Comparison of ENCODE assay signal across 8 cellular contexts in genomic region chr2:9655441-9656269, GRCh38. TPM values are rescaled to one million over a fixed set of nuclear protein-coding genes. Genes with fewer than 3 reads are reported as not detected.
DNase-seq lines count a peak whose midpoint lies in the region; ATAC-seq, FAIRE-seq and TF ChIP-seq lines count a peak whose summit lies in the region.

No MANE protein-coding gene starts in this region.

- no peaks in the 10 kb centered on the region for H3K36me3 Mint-ChIP-seq in activated CD4-positive, alpha-beta T cell treated with anti-CD3 and anti-CD28 coated beads for 36 hours (ENCODE audit: low read depth)

- H3K9me1 ChIP-seq in keratinocyte (ENCODE audit: control insufficient read depth, extremely low read depth, insufficient read depth, low read length), result no peaks in the 10 kb centered on the region

- no peak for TF ChIP-seq EP300 in transverse colon (IDR thresholded peaks at IDR 0.05; ENCODE audit: low read depth)

- H3K27me3 Mint-ChIP-seq in activated CD4-positive, alpha-beta T cell treated with anti-CD3 and anti-CD28 coated beads for 36 hours, result peaks cover 10% of the 10 kb centered on the region

- H3K4me2 ChIP-seq in GM23248 (ENCODE audit: unreplicated experiment) (peak overlapping the region; percentile 83), keratinocyte (ENCODE audit: control insufficient read depth, extremely low read depth, insufficient read depth, low read depth, low read length) (peak overlapping the region; percentile 43)

- CTCF ChIA-PET in AG04450 (lab: Charles Lee), result no interaction called here
- CTCF ChIA-PET in activated CD4-positive, alpha-beta T cell treated with anti-CD3 and anti-CD28 coated beads for 36 hours (lab: Charles Lee), result interaction anchor here (0.8 to 1.0 kb wide), 4 partner anchors 26 to 99 kb away, joined by 3 to 6 read pairs (median 4); no protein-coding TSS in a partner anchor

- H3K79me2 ChIP-seq in GM23248 (ENCODE audit: insufficient read depth) (no peaks in the 10 kb centered on the region), keratinocyte (ENCODE audit: control insufficient read depth, insufficient read depth, low read length) (no peaks in the 10 kb centered on the region)

- H3K27ac ChIP-seq in AG04450 (ENCODE audit: low read depth, low read length) (peak overlapping the region; percentile 96), GM23248 (peak overlapping the region; percentile 100), keratinocyte (ENCODE audit: control insufficient read depth, insufficient read depth, low read length) (peak overlapping the region; percentile 85), transverse colon (no peak overlapping the region)

- peak overlapping the region; percentile 26 for H3K4me3 Mint-ChIP-seq in activated CD4-positive, alpha-beta T cell treated with anti-CD3 and anti-CD28 coated beads for 36 hours

- DNase-seq in AG04450 (ENCODE audit: low read depth, low spot score) (peak; percentile 75), GM23248 (peak; percentile 96), keratinocyte (ENCODE audit: low read depth, low spot score) (no peak), pons (ENCODE audit: low spot score) (no peak), transverse colon (no peak)
- peak; percentile 86 for DNase-seq in activated CD4-positive, alpha-beta T cell treated with anti-CD3 and anti-CD28 coated beads for 36 hours
- no peak for DNase-seq in central memory CD4-positive, alpha-beta T cell

- ATAC-seq in activated CD4-positive, alpha-beta T cell treated with anti-CD3 and anti-CD28 coated beads for 36 hours, result peak; percentile 73
- ATAC-seq in GM18907 (IDR thresholded peaks at IDR 0.05; ENCODE audit: unreplicated experiment), result no peak

- TF ChIP-seq POLR2A in transverse colon (IDR thresholded peaks at IDR 0.05), result no peak

- H3K9me3 ChIP-seq in AG04450 (ENCODE audit: control insufficient read depth, insufficient read depth, low read length), result no peaks in the 10 kb centered on the region
- H3K9me3 ChIP-seq in GM23248 (ENCODE audit: low read depth), result no peaks in the 10 kb centered on the region
- H3K9me3 ChIP-seq in keratinocyte (ENCODE audit: control insufficient read depth, low read depth, low read length), result no peaks in the 10 kb centered on the region
- H3K9me3 ChIP-seq in transverse colon, result no peaks in the 10 kb centered on the region

- TF ChIP-seq CTCF in AG04450 (IDR thresholded peaks at IDR 0.05; ENCODE audit: low read depth, low read length), result no peak
- TF ChIP-seq CTCF in keratinocyte (optimal IDR thresholded peaks at IDR 0.05 in 1 of 3, IDR thresholded peaks at IDR 0.05 in 1 of 3, conservative IDR thresholded peaks at IDR 0.05 in 1 of 3; ENCODE audit: extremely low read depth in 1 of 3, insufficient read depth in 2 of 3, low read length in 3 of 3), result no peak
- no peak for TF ChIP-seq CTCF in transverse colon (IDR thresholded peaks at IDR 0.05)

- no peaks in the 10 kb centered on the region for H3K9me3 Mint-ChIP-seq in activated CD4-positive, alpha-beta T cell treated with anti-CD3 and anti-CD28 coated beads for 36 hours (ENCODE audit: low read depth)

- dilution Hi-C loops in keratinocyte (cut with MboI; ENCODE audit: extremely low pct_ligation_motif_present, low sequenced_read_pairs), result no loop called here

- H3K4me1 ChIP-seq in GM23248 (ENCODE audit: insufficient read depth) (peaks cover 39% of the 10 kb centered on the region), keratinocyte (ENCODE audit: control insufficient read depth, extremely low read depth, insufficient read depth, low read length) (peaks cover 35% of the 10 kb centered on the region), transverse colon (no peaks in the 10 kb centered on the region)

- peak overlapping the region; percentile 37; the same call in 1 of the 2 replicates for H2AFZ ChIP-seq in GM23248
- H2AFZ ChIP-seq in keratinocyte (ENCODE audit: control insufficient read depth, low read length), result no peak overlapping the region

- H3K4me3 ChIP-seq in AG04450 (ENCODE audit: low read depth, low read length) (peak overlapping the region; percentile 31), GM23248 (peak overlapping the region; percentile 61), keratinocyte (ENCODE audit: control insufficient read depth in 2 of 3, extremely low read depth in 1 of 3, insufficient read depth in 2 of 3, low read depth in 1 of 3, low read length in 3 of 3) (no peak overlapping the region), transverse colon (no peak overlapping the region)

- H3K27ac Mint-ChIP-seq in activated CD4-positive, alpha-beta T cell treated with anti-CD3 and anti-CD28 coated beads for 36 hours, result peak overlapping the region; percentile 89

- no peaks in the 10 kb centered on the region for H3K27me3 ChIP-seq in AG04450 (ENCODE audit: control insufficient read depth, insufficient read depth, low read length)
- H3K27me3 ChIP-seq in GM23248 (replicated peaks; ENCODE audit: insufficient read depth), result no peaks in the 10 kb centered on the region
- H3K27me3 ChIP-seq in keratinocyte (ENCODE audit: control insufficient read depth, extremely low read depth, insufficient read depth, low read length), result no peaks in the 10 kb centered on the region
- H3K27me3 ChIP-seq in transverse colon, result no peaks in the 10 kb centered on the region

- 33 to 45% methylated on average over 13 of the region's 13 CpGs for WGBS in GM23248 (ENCODE audit: low coverage in 1 of 2, low lambda C conversion rate in 2 of 2, missing lambda C conversion rate in 2 of 2), 2 experiments
- WGBS in transverse colon (ENCODE audit: low coverage in 1 of 2), 2 donors, result 59 to 82% methylated on average over 2 to 13 of the region's 13 CpGs

- H3K9ac ChIP-seq in GM23248 (peak overlapping the region; percentile 87), keratinocyte (ENCODE audit: control insufficient read depth, extremely low read depth, insufficient read depth, low read length) (peak overlapping the region; percentile 68)

- FAIRE-seq in keratinocyte (lab: Jason Lieb, UNC), result peak; percentile 86

- H3K36me3 ChIP-seq in GM23248 (ENCODE audit: low read depth), result no peaks in the 10 kb centered on the region
- no peaks in the 10 kb centered on the region for H3K36me3 ChIP-seq in keratinocyte (ENCODE audit: control insufficient read depth in 2 of 2, extremely low read depth in 1 of 2, insufficient read depth in 2 of 2, low read length in 2 of 2)
- H3K36me3 ChIP-seq in transverse colon, result no peaks in the 10 kb centered on the region

- H3K4me1 Mint-ChIP-seq in activated CD4-positive, alpha-beta T cell treated with anti-CD3 and anti-CD28 coated beads for 36 hours, result peaks cover 39% of the 10 kb centered on the region

- POLR2A ChIA-PET in AG04450 (lab: Yijun Ruan, JAX), result interaction anchor here (0.8 to 1.4 kb wide), 7 partner anchors 16 to 100 kb away, joined by 3 to 17 read pairs (median 5); partner anchors contain the start of genes ADAM17 and YWHAQ
- POLR2A ChIA-PET in activated CD4-positive, alpha-beta T cell treated with anti-CD3 and anti-CD28 coated beads for 36 hours (lab: Charles Lee), result interaction anchor here (0.6 to 1.7 kb wide), 13 partner anchors 14 to 117 kb away, joined by 3 to 10 read pairs (median 6); partner anchors contain the start of gene YWHAQ

- no peaks in the 10 kb centered on the region for H4K20me1 ChIP-seq in GM23248 (ENCODE audit: insufficient read depth)
- H4K20me1 ChIP-seq in keratinocyte (ENCODE audit: control insufficient read depth, extremely low read depth, insufficient read depth, low read length), result no peaks in the 10 kb centered on the region

- intact Hi-C loops in activated CD4-positive, alpha-beta T cell treated with anti-CD3 and anti-CD28 coated beads for 36 hours (cut with DNase I, micrococcal nuclease), result loop anchor here (1.0 to 2.0 kb wide), 13 partner anchors 13 to 127 kb away; partner anchors contain the start of gene ADAM17 (in 1 of the 2)
- intact Hi-C loops in transverse colon (cut with DNase I; ENCODE audit: low total_unique reads), result no loop called here

- H3K9me2 ChIP-seq in GM23248 (ENCODE audit: insufficient read depth), result no peaks in the 10 kb centered on the region

- H3F3A ChIP-seq in GM23248 (ENCODE audit: insufficient read depth), result peaks cover 24% of the 10 kb centered on the region

- in situ Hi-C loops in GM23248 (cut with MboI) (no loop called here), transverse colon (cut with MboI; ENCODE audit: low pct_ligation_motif_present in 1 of 4, low pct_unique_long_range_greater_than_20kb in 1 of 4, low sequenced_read_pairs in 3 of 4) (no loop called here)

RNA-seq across cellular contexts. Expression of gene YWHAQ, which starts 24.9 kb away (rescaled TPM):
- polyA plus RNA-seq in AG04450 (2011; rRNA removed), result 509 and 624 TPM in 2 replicates
- polyA minus RNA-seq in AG04450 (2011; rRNA and poly(A)+ RNA removed), result 272 and 412 TPM in 2 replicates
- total RNA-seq in GM23248 (2014; rRNA removed; shearing (Covaris generic)), result 397 and 400 TPM in 2 replicates
- polyA plus RNA-seq in GM23248 (2016; fragmentation: Nextera tagmentation; extraction: Ambion mirVana), result 694 and 728 TPM in 2 replicates
- total RNA-seq in activated CD4-positive, alpha-beta T cell treated with anti-CD3 and anti-CD28 coated beads for 36 hours, result 100 to 1,000 TPM; 370 to 508 TPM
- polyA plus RNA-seq in keratinocyte, result 365 to 593 TPM (median 369 TPM) in 3 replicates
- polyA plus RNA-seq in keratinocyte (2011; ENCODE audit: low read depth), result 246 TPM
- 402 and 692 TPM in 2 replicates for polyA plus RNA-seq in keratinocyte (2011; cell fraction: cytosol; rRNA removed)
- 167 and 201 TPM in 2 replicates for polyA plus RNA-seq in keratinocyte (2011; cell fraction: nucleus; rRNA removed)
- 214 and 344 TPM in 2 replicates for polyA plus RNA-seq in keratinocyte (2012; ENCODE audit: low replicate concordance)
- polyA minus RNA-seq in keratinocyte, result 148 to 431 TPM (median 274 TPM) in 3 replicates
- polyA minus RNA-seq in keratinocyte (2011; cell fraction: cytosol; rRNA and poly(A)+ RNA removed), result 428 TPM
- polyA minus RNA-seq in keratinocyte (2011; cell fraction: nucleus; rRNA and poly(A)+ RNA removed), result 84.2 and 150 TPM in 2 replicates
- total RNA-seq in transverse colon, result 100 to 1,000 TPM in 3 of 4 donors, 10 to 100 TPM in 1; 84.0 to 189 (median 145) TPM

Comparison
In these comparisons a context has a peak if more than half of its experiments do, and no peak if none do; other contexts are left out.
1. DNase-seq: peak in AG04450 (single experiment), GM23248 (single experiment) and activated CD4-positive, alpha-beta T cell treated with anti-CD3 and anti-CD28 coated beads for 36 hours (single experiment); none in keratinocyte (single experiment), pons (single experiment), transverse colon (single experiment) and central memory CD4-positive, alpha-beta T cell (single experiment).
2. H3K27ac ChIP-seq: peak in AG04450 (single experiment), GM23248 (single experiment) and keratinocyte (single experiment); none in transverse colon (0 of 4).
3. H3K4me3 ChIP-seq: peak in AG04450 (single experiment) and GM23248 (single experiment); none in keratinocyte (0 of 3) and transverse colon (0 of 4).